ENCODE assay signal across 14 cellular contexts in genomic region chr9:137691648-137692357, GRCh38.
A peak's percentile ranks its signal among the peaks of the same experiment; 100 is the strongest.
DNase-seq lines count a peak whose midpoint lies in the region; ATAC-seq and TF ChIP-seq lines count a peak whose summit lies in the region.
"Had no signal": no experiment of that assay in that cellular context is flagged by ENCODE, and none has a peak within 500 bp of the region (broad histone marks: within the 10 kb centered on the region; RNA-seq: fewer than 3 reads in every experiment).

No MANE protein-coding gene starts in this region.

- intact Hi-C loops in Right ventricle myocardium superior (cut with DNase I) (no loop called here), head of caudate nucleus (cut with DNase I) (no loop called here)

- peak overlapping the region in 3 of 6 donors; percentile 21 to 83 (median 74) for H3K27ac Mint-ChIP-seq in immature natural killer cell
- H3K27ac Mint-ChIP-seq: activated naive CD4-positive, alpha-beta T cell treated with anti-CD3 and anti-CD28 coated beads, Interleukin-2, amount 50 U/mL, for 24 hours; mesothelial cell of epicardium had no signal

- H4K20me1 ChIP-seq in hepatocyte (ENCODE audit: insufficient read depth, poor library complexity, severe bottlenecking) (peaks cover 69% of the 10 kb centered on the region), MM.1S (ENCODE audit: insufficient read depth, low read length) (no peaks in the 10 kb centered on the region; the same call in 1 of the 2 replicates)

- H3K36me3 ChIP-seq in right atrium auricular region (no peaks in the 10 kb centered on the region), Peyer's patch (no peaks in the 10 kb centered on the region), hepatocyte (replicated peaks; ENCODE audit: insufficient read depth, low read depth) (no peaks in the 10 kb centered on the region), MM.1S (replicated peaks; ENCODE audit: insufficient read depth, low read length) (no peaks in the 10 kb centered on the region)
- H3K36me3 ChIP-seq: colonic mucosa had no signal

- H3K4me3 ChIP-seq in right atrium auricular region (no peak overlapping the region), Peyer's patch (no peak overlapping the region), hepatocyte (no peak overlapping the region), MM.1S (ENCODE audit: low read length) (no peak overlapping the region)
- H3K4me3 ChIP-seq: colonic mucosa had no signal

- H3K9ac ChIP-seq in MM.1S (ENCODE audit: low read length) = no peak overlapping the region

- H3K27me3 Mint-ChIP-seq in immature natural killer cell (ENCODE audit: low read depth in 3 of 3) = peaks cover 0 to 6% (median 0%) of the 10 kb centered on the region in 3 donors
- H3K27me3 Mint-ChIP-seq: activated CD4-positive, alpha-beta T cell treated with anti-CD3 and anti-CD28 coated beads, Interleukin-2, amount 10 ng/mL, durations not matched to agents 24 days and 14 days; activated naive CD4-positive, alpha-beta T cell treated with anti-CD3 and anti-CD28 coated beads, Interleukin-2, amount 50 U/mL, for 24 hours had no signal

- no peak overlapping the region for H2AFZ ChIP-seq in hepatocyte
- H2AFZ ChIP-seq in MM.1S (ENCODE audit: low read length) = no peak overlapping the region

- no peaks in the 10 kb centered on the region for H3K9me3 ChIP-seq in right atrium auricular region
- H3K9me3 ChIP-seq in Peyer's patch = no peaks in the 10 kb centered on the region
- no peaks in the 10 kb centered on the region for H3K9me3 ChIP-seq in hepatocyte (ENCODE audit: low read depth)
- no peaks in the 10 kb centered on the region for H3K9me3 ChIP-seq in MM.1S (replicated peaks; ENCODE audit: insufficient read depth, low read length)
- H3K9me3 ChIP-seq: colonic mucosa had no signal

- H3K9me2 ChIP-seq in hepatocyte (replicated peaks; ENCODE audit: insufficient read depth) = no peaks in the 10 kb centered on the region
- H3K9me2 ChIP-seq in MM.1S (replicated peaks; ENCODE audit: insufficient read depth, low read length) = no peaks in the 10 kb centered on the region

- peaks cover 89% of the 10 kb centered on the region for H3K79me2 ChIP-seq in hepatocyte
- H3K79me2 ChIP-seq in MM.1S (ENCODE audit: low read length) = peaks cover 91% of the 10 kb centered on the region

- H3K4me3 Mint-ChIP-seq in immature natural killer cell = peak overlapping the region in 2 of 5 donors; percentile 15 to 42
- H3K4me3 Mint-ChIP-seq: activated CD4-positive, alpha-beta T cell treated with anti-CD3 and anti-CD28 coated beads, Interleukin-2, amount 10 ng/mL, durations not matched to agents 24 days and 14 days; activated naive CD4-positive, alpha-beta T cell treated with anti-CD3 and anti-CD28 coated beads, Interleukin-2, amount 50 U/mL, for 24 hours; mesothelial cell of epicardium had no signal

- 97% methylated on average over 12 of the region's 12 CpGs for WGBS in hepatocyte (ENCODE audit: low lambda C conversion rate, missing lambda C conversion rate)

- H3K27me3 ChIP-seq in right atrium auricular region = no peaks in the 10 kb centered on the region
- H3K27me3 ChIP-seq in Peyer's patch = no peaks in the 10 kb centered on the region
- no peaks in the 10 kb centered on the region for H3K27me3 ChIP-seq in hepatocyte
- H3K27me3 ChIP-seq in MM.1S (replicated peaks; ENCODE audit: insufficient read depth, low read length) = no peaks in the 10 kb centered on the region
- H3K27me3 ChIP-seq: colonic mucosa had no signal

- H3K9me3 Mint-ChIP-seq in immature natural killer cell = no peaks in the 10 kb centered on the region
- H3K9me3 Mint-ChIP-seq: activated CD4-positive, alpha-beta T cell treated with anti-CD3 and anti-CD28 coated beads, Interleukin-2, amount 10 ng/mL, durations not matched to agents 24 days and 14 days; activated naive CD4-positive, alpha-beta T cell treated with anti-CD3 and anti-CD28 coated beads, Interleukin-2, amount 50 U/mL, for 24 hours; mesothelial cell of epicardium had no signal

- H3K36me3 Mint-ChIP-seq in immature natural killer cell = peaks cover 0 to 4% (median 0%) of the 10 kb centered on the region in 3 donors
- H3K36me3 Mint-ChIP-seq: mesothelial cell of epicardium had no signal

- TF ChIP-seq CTCF in right atrium auricular region (IDR thresholded peaks at IDR 0.05) = no peak
- TF ChIP-seq CTCF in Peyer's patch (IDR thresholded peaks at IDR 0.05) = no peak
- no peak for TF ChIP-seq CTCF in hepatocyte (IDR thresholded peaks at IDR 0.05; ENCODE audit: poor library complexity)
- no peak for TF ChIP-seq CTCF in MM.1S (IDR thresholded peaks at IDR 0.05; ENCODE audit: low read length)

- TF ChIP-seq POLR2A in Peyer's patch (IDR thresholded peaks at IDR 0.05) = no peak

- peak; percentile 71 for DNase-seq in Right ventricle myocardium superior
- no peak for DNase-seq in right atrium auricular region (ENCODE audit: low spot score)
- peak in 2 of 3 donors; percentile 58 to 72 for DNase-seq in Peyer's patch
- DNase-seq in head of caudate nucleus = peak in 24 of 42 donors; percentile 34 to 71 (median 52)
- no peak for DNase-seq in hepatocyte (ENCODE audit: low spot score)
- DNase-seq in immature natural killer cell = no peak
- no peak for DNase-seq in MM.1S
- DNase-seq: activated CD4-positive, alpha-beta T cell treated with anti-CD3 and anti-CD28 coated beads, Interleukin-2, amount 10 ng/mL, durations not matched to agents 24 days and 14 days; colonic mucosa; foreskin melanocyte; NCI-H1417 treated with DMSO at 0.1 percent for 48 hours had no signal

- ATAC-seq in Right ventricle myocardium superior (ENCODE audit: poor library complexity) = peak; percentile 60

- H3K4me2 ChIP-seq in hepatocyte = no peak overlapping the region
- H3K4me2 ChIP-seq in MM.1S (ENCODE audit: low read depth, low read length) = no peak overlapping the region

- H3K4me1 ChIP-seq in right atrium auricular region (peaks cover 0 to 49% of the 10 kb centered on the region in 2 donors), Peyer's patch (peaks cover 0 to 12% (median 0%) of the 10 kb centered on the region in 4 donors), hepatocyte (ENCODE audit: insufficient read depth) (no peaks in the 10 kb centered on the region), MM.1S (ENCODE audit: low read length) (no peaks in the 10 kb centered on the region)
- H3K4me1 ChIP-seq: colonic mucosa had no signal

- H3F3A ChIP-seq in MM.1S (ENCODE audit: insufficient read depth, low read length) = no peaks in the 10 kb centered on the region

- peaks cover 80 to 82% of the 10 kb centered on the region in 2 donors for H3K4me1 Mint-ChIP-seq in immature natural killer cell

- H3K27ac ChIP-seq in right atrium auricular region = no peak overlapping the region
- peak overlapping the region in 1 of 4 donors; percentile 20 for H3K27ac ChIP-seq in Peyer's patch
- peak overlapping the region; percentile 34 for H3K27ac ChIP-seq in temporal lobe (ENCODE audit: low read depth, low read length)
- no peak overlapping the region for H3K27ac ChIP-seq in hepatocyte
- H3K27ac ChIP-seq in MM.1S (ENCODE audit: low read length) = no peak overlapping the region
- H3K27ac ChIP-seq: colonic mucosa had no signal

Comparison
In these comparisons a context has a peak if more than half of its experiments do, and no peak if none do; other contexts are left out.
1. DNase-seq: peak in Right ventricle myocardium superior (single experiment), Peyer's patch (2 of 3) and head of caudate nucleus (24 of 42); none in right atrium auricular region (single experiment), hepatocyte (single experiment), immature natural killer cell (0 of 3) and MM.1S (single experiment).